9 cellular contexts compared by ENCODE assay signal in the genomic region with DNA sequence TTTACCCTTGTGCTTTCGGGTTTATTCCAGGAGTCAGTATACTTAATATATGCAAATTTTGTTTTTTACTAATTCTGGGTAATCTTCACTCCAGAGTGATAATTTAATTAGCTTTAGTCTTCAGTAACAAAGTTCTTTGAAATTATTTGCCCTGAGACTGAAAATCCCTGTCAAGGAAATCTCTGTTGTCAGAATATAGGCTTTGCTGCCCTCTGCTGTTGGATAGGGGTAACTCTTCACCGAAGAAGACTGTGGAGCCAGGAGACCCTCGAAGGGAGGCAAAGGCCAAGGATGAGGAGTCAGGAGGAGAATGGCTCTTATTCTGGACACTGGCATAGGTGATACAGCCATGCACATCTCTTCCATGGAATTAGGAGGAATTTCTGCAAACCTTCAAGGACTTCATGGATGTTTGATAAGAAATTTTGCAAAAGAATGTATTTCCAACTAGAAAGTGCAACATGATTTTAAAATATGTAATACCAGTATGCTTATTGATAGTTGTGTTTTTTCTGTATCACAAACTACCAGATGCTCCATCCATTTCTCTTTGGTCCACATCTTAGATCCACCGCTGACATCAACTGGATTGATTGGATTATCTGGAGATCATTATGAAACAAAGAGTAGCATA.
DNase-seq lines count a peak whose midpoint lies in the region; ATAC-seq and TF ChIP-seq lines count a peak whose summit lies in the region.
"Had no signal": no experiment of that assay in that cellular context is flagged by ENCODE, and none has a peak within 500 bp of the region (broad histone marks: within the 10 kb centered on the region; RNA-seq: fewer than 3 reads in every experiment).

No MANE protein-coding gene starts in this region.

- H3K4me1 ChIP-seq in tibial artery: peaks cover 0 to 11% (median 0%) of the 10 kb centered on the region in 4 donors
- H3K4me1 ChIP-seq: BLaER1 had no signal

- peak; percentile 11 to 26 for DNase-seq in NCI-H2081 (lab: John Stamatoyannopoulos, UW)
- DNase-seq in NCI-H2081 treated with DMSO at 0.1 percent for 48 hours (lab: John Stamatoyannopoulos, UW): no peak
- peak; percentile 77 for DNase-seq in NCI-H82 (lab: John Stamatoyannopoulos, UW)
- peak; percentile 62 to 65 for DNase-seq in cardiac fibroblast (ENCODE audit: low read depth in 2 of 2)
- DNase-seq in kidney tubule cell (ENCODE audit: low spot score): peak; percentile 55
- DNase-seq in tibial artery: no peak

- intact Hi-C loops in tibial artery (cut with DNase I; ENCODE audit: low total_unique reads): loop anchor here (10.0 kb wide), 1 partner anchor 653 kb away; no protein-coding TSS in a partner anchor

- no peak overlapping the region for H3K4me3 ChIP-seq in cardiac fibroblast (replicated peaks in 1 of 2; ENCODE audit: low read depth in 2 of 2, low read length in 2 of 2)
- H3K4me3 ChIP-seq in tibial artery: no peak overlapping the region
- H3K4me3 ChIP-seq: BLaER1 had no signal

- H3K27ac ChIP-seq in tibial artery: no peak overlapping the region
- H3K27ac ChIP-seq: BLaER1 had no signal

- H3K27me3 ChIP-seq in tibial artery: no peaks in the 10 kb centered on the region
- H3K27me3 ChIP-seq: BLaER1 had no signal

- no peaks in the 10 kb centered on the region for H3K36me3 ChIP-seq in tibial artery
- H3K36me3 ChIP-seq: BLaER1 had no signal

- ATAC-seq in GM21360 (IDR thresholded peaks at IDR 0.05; ENCODE audit: unreplicated experiment): peak; percentile 93
- peak; percentile 51 for ATAC-seq in HG03558 (IDR thresholded peaks at IDR 0.05; ENCODE audit: extremely low read depth, unreplicated experiment)

- TF ChIP-seq CTCF in cardiac fibroblast (IDR thresholded peaks at IDR 0.05; ENCODE audit: low read depth, low read length): peak; percentile 78
- TF ChIP-seq CTCF in tibial artery (IDR thresholded peaks at IDR 0.05): peak; percentile 70 to 72

- H3K9me3 ChIP-seq in tibial artery: no peaks in the 10 kb centered on the region
- H3K9me3 ChIP-seq: BLaER1 had no signal

Comparison
In these comparisons a context has a peak if more than half of its experiments do, and no peak if none do; other contexts are left out.
1. DNase-seq: peak in NCI-H2081 (2 of 2), NCI-H82 (single experiment), cardiac fibroblast (2 of 2) and kidney tubule cell (single experiment); none in NCI-H2081 treated with DMSO at 0.1 percent for 48 hours (single experiment) and tibial artery (0 of 2).